ENCODE assay signal across 9 cellular contexts in genomic region chr11:122696662-122697061, GRCh38. TPM values are rescaled to one million over a fixed set of nuclear protein-coding genes. Genes with fewer than 3 reads are reported as not detected.
DNase-seq lines count a peak whose midpoint lies in the region; FAIRE-seq and TF ChIP-seq lines count a peak whose summit lies in the region.
"Had no signal": no experiment of that assay in that cellular context is flagged by ENCODE, and none has a peak within 500 bp of the region (broad histone marks: within the 10 kb centered on the region; RNA-seq: fewer than 3 reads in every experiment).

No MANE protein-coding gene starts in this region.

- DNase-seq in GM18507 (ENCODE audit: extremely low spot score, insufficient read length, low read depth): no peak
- DNase-seq in KBM-7: peak; percentile 96
- DNase-seq in activated T-cell treated with anti-CD3 and anti-CD28 coated beads, Interleukin-2, amount 50 U/mL, for 1 hour: peak; percentile 65
- DNase-seq in stimulated activated CD4-positive, alpha-beta T cell treated with anti-CD3 and anti-CD28 coated beads, Interleukin-1b, Interleukin-23, amount 100 ng/mL, for 24 hours (ENCODE audit: low read depth in 4 of 4, low spot score in 1 of 4): peak; percentile 26 to 51 (median 40)
- DNase-seq in tibial nerve (ENCODE audit: low spot score in 2 of 2): no peak
- no peak for DNase-seq in amygdala (lab: John Stamatoyannopoulos, UW)
- DNase-seq in GDM1 (lab: John Stamatoyannopoulos, UW): no peak
- no peak for DNase-seq in NCI-H446 treated with DMSO at 0.1 percent for 48 hours (lab: John Stamatoyannopoulos, UW)

- TF ChIP-seq POLR2A in tibial nerve (IDR thresholded peaks at IDR 0.05): no peak

- 69 to 76% methylated on average over 11 of the region's 11 CpGs for WGBS in tibial nerve, 2 donors

- peak; percentile 52 for FAIRE-seq in GM18507 (lab: Jason Lieb, UNC)

- no peaks in the 10 kb centered on the region for H3K27me3 ChIP-seq in tibial nerve

- no peaks in the 10 kb centered on the region for H3K9me3 ChIP-seq in tibial nerve

- in situ Hi-C loops in KBM-7 (cut with MboI; ENCODE audit: low pct_unique_long_range_greater_than_20kb, low sequenced_read_pairs): no loop called here

- H3K4me1 ChIP-seq in tibial nerve: peaks cover 0 to 10% (median 4%) of the 10 kb centered on the region in 4 donors

- no peak for TF ChIP-seq CTCF in tibial nerve (IDR thresholded peaks at IDR 0.05)

- no peak overlapping the region for H3K4me3 ChIP-seq in tibial nerve

- H3K36me3 ChIP-seq in tibial nerve: no peaks in the 10 kb centered on the region

- no peak for TF ChIP-seq EP300 in tibial nerve (IDR thresholded peaks at IDR 0.05)

- H3K27ac ChIP-seq in tibial nerve: no peak overlapping the region
- H3K27ac ChIP-seq: VCaP had no signal

RNA-seq across cellular contexts. Expression of gene UBASH3B, which starts 41.1 kb away (rescaled TPM):
- total RNA-seq in tibial nerve: 1 to 10 TPM in 3 of 4 donors, under 1 TPM in 1; 0.66 to 5.1 (median 1.8) TPM

Comparison
In these comparisons a context has a peak if more than half of its experiments do, and no peak if none do; other contexts are left out.
1. DNase-seq: peak in KBM-7 (single experiment), activated T-cell treated with anti-CD3 and anti-CD28 coated beads, Interleukin-2, amount 50 U/mL, for 1 hour (single experiment) and stimulated activated CD4-positive, alpha-beta T cell treated with anti-CD3 and anti-CD28 coated beads, Interleukin-1b, Interleukin-23, amount 100 ng/mL, for 24 hours (4 of 4); none in GM18507 (single experiment), tibial nerve (0 of 2), amygdala (0 of 56), GDM1 (single experiment) and NCI-H446 treated with DMSO at 0.1 percent for 48 hours (single experiment).